Comparison of ENCODE assay signal across 25 cellular contexts in the genomic region with DNA sequence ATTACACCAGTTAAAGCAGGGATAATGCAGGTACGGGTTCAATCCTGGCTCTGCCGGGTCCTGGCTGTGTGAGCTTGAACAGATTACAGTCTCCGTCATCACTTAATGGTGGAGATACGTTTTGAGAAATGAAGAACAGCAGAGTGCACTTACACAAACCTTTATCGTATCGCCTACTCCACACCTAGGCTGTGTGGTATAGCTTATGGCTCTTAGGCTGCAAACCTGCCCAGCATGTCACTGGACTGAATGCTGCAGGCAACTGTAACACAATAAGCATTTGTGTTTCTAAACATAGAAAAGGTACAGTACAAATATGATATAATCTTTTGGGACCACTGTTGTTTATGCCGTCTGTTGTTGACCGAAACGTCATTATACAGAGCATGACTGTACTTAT. TPM values are rescaled to one million over a fixed set of nuclear protein-coding genes. Genes with fewer than 3 reads are reported as not detected.
"Had no signal": no experiment of that assay in that cellular context is flagged by ENCODE, and none has a peak within 500 bp of the region (broad histone marks: within the 10 kb centered on the region; RNA-seq: fewer than 3 reads in every experiment).

No MANE protein-coding gene starts in this region.

- H3K4me1 Mint-ChIP-seq: nephron had no signal

- H3K4me3 Mint-ChIP-seq: activated naive CD4-positive, alpha-beta T cell treated with anti-CD3 and anti-CD28 coated beads for 36 hours; activated naive CD8-positive, alpha-beta T cell treated with anti-CD3 and anti-CD28 coated beads, Interleukin-2, amount 10 ng/mL, durations not matched to agents 7 days and 5 days; nephron; stimulated activated effector memory CD8-positive, alpha-beta T cell treated with anti-CD3 and anti-CD28 coated beads, Interleukin-12 subunit alpha, Interleukin-12 subunit beta, amount 100 ng/mL, for 72 hours had no signal

- DNase-seq: activated CD4-positive, alpha-beta T cell treated with anti-CD3 and anti-CD28 coated beads for 1 hour; activated CD4-positive, alpha-beta T cell treated with anti-CD3 and anti-CD28 coated beads, Interleukin-2, amount 50 U/mL, for 1 hour; activated naive CD4-positive, alpha-beta T cell treated with anti-CD3 and anti-CD28 coated beads for 36 hours; activated naive CD8-positive, alpha-beta T cell treated with anti-CD3 and anti-CD28 coated beads, Interleukin-2, amount 10 ng/mL, durations not matched to agents 7 days and 5 days; activated T-cell treated with anti-CD3 and anti-CD28 coated beads, Interleukin-2, amount 50 U/mL, for 1 hour; amniotic stem cell; esophagus squamous epithelium; gastrocnemius medialis; head of caudate nucleus; hypothalamus; right lobe of liver; small intestine; stimulated activated CD4-positive, alpha-beta T cell treated with anti-CD3 and anti-CD28 coated beads, Interleukin-2, amount 100 ng/mL, for 24 hours; transverse colon; uterus; WERI-Rb-1 had no signal

- ATAC-seq: gastrocnemius medialis; right lobe of liver; stimulated activated effector memory CD8-positive, alpha-beta T cell treated with anti-CD3 and anti-CD28 coated beads, Interleukin-12 subunit alpha, Interleukin-12 subunit beta, amount 100 ng/mL, for 72 hours had no signal

- H3K27ac Mint-ChIP-seq: activated naive CD4-positive, alpha-beta T cell treated with anti-CD3 and anti-CD28 coated beads for 36 hours; activated naive CD8-positive, alpha-beta T cell treated with anti-CD3 and anti-CD28 coated beads, Interleukin-2, amount 10 ng/mL, durations not matched to agents 7 days and 5 days; nephron; stimulated activated effector memory CD8-positive, alpha-beta T cell treated with anti-CD3 and anti-CD28 coated beads, Interleukin-12 subunit alpha, Interleukin-12 subunit beta, amount 100 ng/mL, for 72 hours had no signal

- H3K36me3 Mint-ChIP-seq: activated naive CD8-positive, alpha-beta T cell treated with anti-CD3 and anti-CD28 coated beads, Interleukin-2, amount 10 ng/mL, durations not matched to agents 7 days and 5 days; stimulated activated effector memory CD8-positive, alpha-beta T cell treated with anti-CD3 and anti-CD28 coated beads, Interleukin-12 subunit alpha, Interleukin-12 subunit beta, amount 100 ng/mL, for 72 hours had no signal

- H3K9me3 Mint-ChIP-seq: activated naive CD4-positive, alpha-beta T cell treated with anti-CD3 and anti-CD28 coated beads for 36 hours; activated naive CD8-positive, alpha-beta T cell treated with anti-CD3 and anti-CD28 coated beads, Interleukin-2, amount 10 ng/mL, durations not matched to agents 7 days and 5 days; nephron; stimulated activated effector memory CD8-positive, alpha-beta T cell treated with anti-CD3 and anti-CD28 coated beads, Interleukin-12 subunit alpha, Interleukin-12 subunit beta, amount 100 ng/mL, for 72 hours had no signal

RNA-seq across cellular contexts. Expression of a gene that starts 11.5 kb away (rescaled TPM):
- total RNA-seq: activated naive CD4-positive, alpha-beta T cell treated with anti-CD3 and anti-CD28 coated beads for 36 hours; activated naive CD8-positive, alpha-beta T cell treated with anti-CD3 and anti-CD28 coated beads, Interleukin-2, amount 10 ng/mL, durations not matched to agents 7 days and 5 days; breast epithelium; gastrocnemius medialis; liver; mononuclear cell; myocyte; right lobe of liver; stomach; T-helper 2 cell treated with Interferon-gamma antibody and Interleukin-4, amounts not matched to agents 100 ng/mL and 5 ng/mL, for 36 hours; transverse colon; uterus had no signal

RNA-seq across cellular contexts. Expression of a gene that starts 30.7 kb away (rescaled TPM):
- total RNA-seq: activated naive CD4-positive, alpha-beta T cell treated with anti-CD3 and anti-CD28 coated beads for 36 hours; activated naive CD8-positive, alpha-beta T cell treated with anti-CD3 and anti-CD28 coated beads, Interleukin-2, amount 10 ng/mL, durations not matched to agents 7 days and 5 days; gastrocnemius medialis; myocyte; T-helper 2 cell treated with Interferon-gamma antibody and Interleukin-4, amounts not matched to agents 100 ng/mL and 5 ng/mL, for 36 hours; temporal lobe had no signal

RNA-seq across cellular contexts. Expression of a gene that starts 34.7 kb away (rescaled TPM):
- total RNA-seq: mononuclear cell; T-helper 2 cell treated with Interferon-gamma antibody and Interleukin-4, amounts not matched to agents 100 ng/mL and 5 ng/mL, for 36 hours had no signal

RNA-seq across cellular contexts. Expression of a gene that starts 49.3 kb away (rescaled TPM):
- total RNA-seq: activated naive CD4-positive, alpha-beta T cell treated with anti-CD3 and anti-CD28 coated beads for 36 hours; activated naive CD8-positive, alpha-beta T cell treated with anti-CD3 and anti-CD28 coated beads, Interleukin-2, amount 10 ng/mL, durations not matched to agents 7 days and 5 days; breast epithelium; gastrocnemius medialis; liver; mononuclear cell; myocyte; stomach; T-helper 2 cell treated with Interferon-gamma antibody and Interleukin-4, amounts not matched to agents 100 ng/mL and 5 ng/mL, for 36 hours; temporal lobe; transverse colon had no signal

RNA-seq across cellular contexts. Expression of a gene that starts 54.5 kb away (rescaled TPM):
- total RNA-seq: activated naive CD4-positive, alpha-beta T cell treated with anti-CD3 and anti-CD28 coated beads for 36 hours; activated naive CD8-positive, alpha-beta T cell treated with anti-CD3 and anti-CD28 coated beads, Interleukin-2, amount 10 ng/mL, durations not matched to agents 7 days and 5 days; breast epithelium; esophagus squamous epithelium; gastrocnemius medialis; liver; mononuclear cell; myocyte; right lobe of liver; stomach; T-helper 2 cell treated with Interferon-gamma antibody and Interleukin-4, amounts not matched to agents 100 ng/mL and 5 ng/mL, for 36 hours; temporal lobe; transverse colon; uterus had no signal
